Comparison of ENCODE assay signal across 1 cellular context in the genomic region with DNA sequence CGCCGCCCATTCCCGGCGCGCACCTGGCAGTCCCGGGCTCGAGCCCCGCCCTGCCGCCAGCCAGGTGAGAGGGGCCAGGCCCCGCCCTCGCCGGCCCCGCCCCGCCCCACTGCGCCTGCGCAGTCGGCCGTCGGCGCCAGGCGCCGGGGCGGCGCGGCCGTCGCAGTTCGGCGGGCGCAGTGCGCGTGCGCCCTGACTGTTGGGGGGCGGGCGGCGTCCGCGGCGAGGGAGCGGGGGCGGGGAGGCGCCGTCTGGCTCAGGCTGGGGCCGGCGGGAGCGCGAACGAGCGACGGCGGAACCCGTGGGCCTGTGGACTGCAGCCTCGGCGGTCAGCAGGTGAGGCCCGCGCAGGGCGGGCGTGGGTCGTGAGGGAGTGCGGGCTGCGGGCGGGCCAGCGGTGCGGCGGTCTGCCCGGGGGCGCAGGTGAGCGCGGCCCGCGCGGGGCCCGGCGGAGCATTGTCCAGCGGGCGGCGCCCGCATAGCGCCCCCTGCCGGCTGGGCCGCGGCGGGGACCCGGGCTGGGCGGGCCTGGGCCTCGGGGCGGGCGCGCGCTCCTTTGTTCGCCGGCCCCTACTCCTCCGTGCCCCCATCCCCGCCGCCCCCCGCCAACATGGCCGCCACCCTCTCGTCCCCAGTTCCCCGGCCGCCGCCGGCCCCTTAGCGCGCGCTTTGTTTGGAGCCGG.
TF ChIP-seq lines count a peak whose summit lies in the region.

Gene SPIN1 (plus strand): TSS at position 242 of the 683 bp plus-strand sequence. CDS start 38,096 bp downstream, outside the sequence.

TF ChIP-seq in HepG2, 621 proteins besides CTCF, POLR2A, EP300 and RAD21 (continued from another document and continues in another):
- TF ChIP-seq, protein P1, sequence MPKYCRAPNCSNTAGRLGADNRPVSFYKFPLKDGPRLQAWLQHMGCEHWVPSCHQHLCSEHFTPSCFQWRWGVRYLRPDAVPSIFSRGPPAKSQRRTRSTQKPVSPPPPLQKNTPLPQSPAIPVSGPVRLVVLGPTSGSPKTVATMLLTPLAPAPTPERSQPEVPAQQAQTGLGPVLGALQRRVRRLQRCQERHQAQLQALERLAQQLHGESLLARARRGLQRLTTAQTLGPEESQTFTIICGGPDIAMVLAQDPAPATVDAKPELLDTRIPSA (CRISPR knock-in tag; IDR thresholded peaks at IDR 0.05; ENCODE audit: borderline replicate concordance): no peak
- TF ChIP-seq SOX13 (IDR thresholded peaks at IDR 0.05) (no peak), SOX13 (CRISPR knock-in tag; conservative IDR thresholded peaks at IDR 0.05 in 1 of 2, IDR thresholded peaks at IDR 0.05 in 1 of 2) (no peak), MAZ (IDR thresholded peaks at IDR 0.05; ENCODE audit: borderline replicate concordance, low read depth, low read length) (no peak), MAZ (CRISPR knock-in tag; IDR thresholded peaks at IDR 0.05; ENCODE audit: low read depth) (peak; percentile 55; the same call in 1 of the 2 replicates), POLR2AphosphoS5 (IDR thresholded peaks at IDR 0.05; ENCODE audit: low read depth, low read length) (peak; percentile 38; the same call in 1 of the 2 replicates), ZNF44 (CRISPR knock-in tag; IDR thresholded peaks at IDR 0.05) (no peak), ATF7 (IDR thresholded peaks at IDR 0.05) (no peak), ATF7 (CRISPR knock-in tag; IDR thresholded peaks at IDR 0.05) (no peak), ZNF557 (CRISPR knock-in tag; IDR thresholded peaks at IDR 0.05) (no peak), HNF4G (IDR thresholded peaks at IDR 0.05; ENCODE audit: borderline replicate concordance, low read depth, low read length) (peak; percentile 16; the same call in 1 of the 2 replicates), HNF4G (CRISPR knock-in tag; IDR thresholded peaks at IDR 0.05; ENCODE audit: borderline replicate concordance, low read depth) (no peak), ZNF720 (CRISPR knock-in tag; IDR thresholded peaks at IDR 0.05) (no peak), TFAP4 (IDR thresholded peaks at IDR 0.05; ENCODE audit: borderline replicate concordance, low read depth) (0 out of 2 replicates have a peak, but pooled peaks have one; percentile 17), SKI (IDR thresholded peaks at IDR 0.05; ENCODE audit: partially characterized antibody) (peak; percentile 95), NCOA5 (CRISPR knock-in tag; IDR thresholded peaks at IDR 0.05) (no peak), PAX8 (CRISPR knock-in tag; IDR thresholded peaks at IDR 0.05; ENCODE audit: borderline replicate concordance) (no peak), SP1 (IDR thresholded peaks at IDR 0.05) (no peak), SP1 (CRISPR knock-in tag; IDR thresholded peaks at IDR 0.05) (0 out of 2 replicates have a peak, but pooled peaks have one; percentile 41), FOXP4 (CRISPR knock-in tag; IDR thresholded peaks at IDR 0.05) (no peak), ZNF441 (CRISPR knock-in tag; IDR thresholded peaks at IDR 0.05; ENCODE audit: borderline replicate concordance) (0 out of 2 replicates have a peak, but pooled peaks have one; percentile 42), PATZ1 (CRISPR knock-in tag; IDR thresholded peaks at IDR 0.05) (0 out of 2 replicates have a peak, but pooled peaks have one; percentile 8), RBFOX2 (IDR thresholded peaks at IDR 0.05; ENCODE audit: low read depth, low read length) (peak; percentile 73), ZFX (CRISPR knock-in tag; IDR thresholded peaks at IDR 0.05; ENCODE audit: low read depth) (peak; percentile 50), NFE2L2 (IDR thresholded peaks at IDR 0.05; ENCODE audit: low read length) (no peak), AGO2 (optimal IDR thresholded peaks at IDR 0.05; ENCODE audit: low read depth, low read length) (peak; percentile 3), RXRB (CRISPR knock-in tag; IDR thresholded peaks at IDR 0.05; ENCODE audit: borderline replicate concordance) (no peak), RFXAP (CRISPR knock-in tag; IDR thresholded peaks at IDR 0.05; ENCODE audit: borderline replicate concordance) (peak; percentile 22; the same call in 1 of the 2 replicates), SP4 (CRISPR knock-in tag; IDR thresholded peaks at IDR 0.05) (peak; percentile 31; the same call in 1 of the 2 replicates), ZKSCAN1 (IDR thresholded peaks at IDR 0.05; ENCODE audit: low read length) (no peak), DZIP1 (CRISPR knock-in tag; IDR thresholded peaks at IDR 0.05) (no peak), ZNF160 (CRISPR knock-in tag; IDR thresholded peaks at IDR 0.05) (peak; percentile 60; the same call in 1 of the 2 replicates), ZBTB20 (CRISPR knock-in tag; IDR thresholded peaks at IDR 0.05; ENCODE audit: borderline replicate concordance, low read depth) (no peak), ZKSCAN5 (CRISPR knock-in tag; IDR thresholded peaks at IDR 0.05) (no peak), FOXK1 (CRISPR knock-in tag; IDR thresholded peaks at IDR 0.05; ENCODE audit: borderline replicate concordance, low read depth) (no peak)
- TF ChIP-seq, protein P2, sequence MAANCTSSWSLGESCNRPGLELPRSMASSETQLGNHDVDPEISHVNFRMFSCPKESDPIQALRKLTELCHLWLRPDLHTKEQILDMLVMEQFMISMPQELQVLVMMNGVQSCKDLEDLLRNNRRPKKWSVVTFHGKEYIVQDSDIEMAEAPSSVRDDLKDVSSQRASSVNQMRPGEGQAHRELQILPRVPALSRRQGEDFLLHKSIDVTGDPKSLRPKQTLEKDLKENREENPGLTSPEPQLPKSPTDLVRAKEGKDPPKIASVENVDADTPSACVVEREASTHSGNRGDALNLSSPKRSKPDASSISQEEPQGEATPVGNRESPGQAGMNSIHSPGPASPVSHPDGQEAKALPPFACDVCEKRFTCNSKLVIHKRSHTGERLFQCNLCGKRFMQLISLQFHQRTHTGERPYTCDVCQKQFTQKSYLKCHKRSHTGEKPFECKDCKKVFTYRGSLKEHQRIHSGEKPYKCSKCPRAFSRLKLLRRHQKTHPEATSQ (CRISPR knock-in tag; IDR thresholded peaks at IDR 0.05; ENCODE audit: borderline replicate concordance): no peak
- TF ChIP-seq, protein P3, sequence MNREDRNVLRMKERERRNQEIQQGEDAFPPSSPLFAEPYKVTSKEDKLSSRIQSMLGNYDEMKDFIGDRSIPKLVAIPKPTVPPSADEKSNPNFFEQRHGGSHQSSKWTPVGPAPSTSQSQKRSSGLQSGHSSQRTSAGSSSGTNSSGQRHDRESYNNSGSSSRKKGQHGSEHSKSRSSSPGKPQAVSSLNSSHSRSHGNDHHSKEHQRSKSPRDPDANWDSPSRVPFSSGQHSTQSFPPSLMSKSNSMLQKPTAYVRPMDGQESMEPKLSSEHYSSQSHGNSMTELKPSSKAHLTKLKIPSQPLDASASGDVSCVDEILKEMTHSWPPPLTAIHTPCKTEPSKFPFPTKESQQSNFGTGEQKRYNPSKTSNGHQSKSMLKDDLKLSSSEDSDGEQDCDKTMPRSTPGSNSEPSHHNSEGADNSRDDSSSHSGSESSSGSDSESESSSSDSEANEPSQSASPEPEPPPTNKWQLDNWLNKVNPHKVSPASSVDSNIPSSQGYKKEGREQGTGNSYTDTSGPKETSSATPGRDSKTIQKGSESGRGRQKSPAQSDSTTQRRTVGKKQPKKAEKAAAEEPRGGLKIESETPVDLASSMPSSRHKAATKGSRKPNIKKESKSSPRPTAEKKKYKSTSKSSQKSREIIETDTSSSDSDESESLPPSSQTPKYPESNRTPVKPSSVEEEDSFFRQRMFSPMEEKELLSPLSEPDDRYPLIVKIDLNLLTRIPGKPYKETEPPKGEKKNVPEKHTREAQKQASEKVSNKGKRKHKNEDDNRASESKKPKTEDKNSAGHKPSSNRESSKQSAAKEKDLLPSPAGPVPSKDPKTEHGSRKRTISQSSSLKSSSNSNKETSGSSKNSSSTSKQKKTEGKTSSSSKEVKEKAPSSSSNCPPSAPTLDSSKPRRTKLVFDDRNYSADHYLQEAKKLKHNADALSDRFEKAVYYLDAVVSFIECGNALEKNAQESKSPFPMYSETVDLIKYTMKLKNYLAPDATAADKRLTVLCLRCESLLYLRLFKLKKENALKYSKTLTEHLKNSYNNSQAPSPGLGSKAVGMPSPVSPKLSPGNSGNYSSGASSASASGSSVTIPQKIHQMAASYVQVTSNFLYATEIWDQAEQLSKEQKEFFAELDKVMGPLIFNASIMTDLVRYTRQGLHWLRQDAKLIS (CRISPR knock-in tag; IDR thresholded peaks at IDR 0.05): no peak
- TF ChIP-seq, protein P4, sequence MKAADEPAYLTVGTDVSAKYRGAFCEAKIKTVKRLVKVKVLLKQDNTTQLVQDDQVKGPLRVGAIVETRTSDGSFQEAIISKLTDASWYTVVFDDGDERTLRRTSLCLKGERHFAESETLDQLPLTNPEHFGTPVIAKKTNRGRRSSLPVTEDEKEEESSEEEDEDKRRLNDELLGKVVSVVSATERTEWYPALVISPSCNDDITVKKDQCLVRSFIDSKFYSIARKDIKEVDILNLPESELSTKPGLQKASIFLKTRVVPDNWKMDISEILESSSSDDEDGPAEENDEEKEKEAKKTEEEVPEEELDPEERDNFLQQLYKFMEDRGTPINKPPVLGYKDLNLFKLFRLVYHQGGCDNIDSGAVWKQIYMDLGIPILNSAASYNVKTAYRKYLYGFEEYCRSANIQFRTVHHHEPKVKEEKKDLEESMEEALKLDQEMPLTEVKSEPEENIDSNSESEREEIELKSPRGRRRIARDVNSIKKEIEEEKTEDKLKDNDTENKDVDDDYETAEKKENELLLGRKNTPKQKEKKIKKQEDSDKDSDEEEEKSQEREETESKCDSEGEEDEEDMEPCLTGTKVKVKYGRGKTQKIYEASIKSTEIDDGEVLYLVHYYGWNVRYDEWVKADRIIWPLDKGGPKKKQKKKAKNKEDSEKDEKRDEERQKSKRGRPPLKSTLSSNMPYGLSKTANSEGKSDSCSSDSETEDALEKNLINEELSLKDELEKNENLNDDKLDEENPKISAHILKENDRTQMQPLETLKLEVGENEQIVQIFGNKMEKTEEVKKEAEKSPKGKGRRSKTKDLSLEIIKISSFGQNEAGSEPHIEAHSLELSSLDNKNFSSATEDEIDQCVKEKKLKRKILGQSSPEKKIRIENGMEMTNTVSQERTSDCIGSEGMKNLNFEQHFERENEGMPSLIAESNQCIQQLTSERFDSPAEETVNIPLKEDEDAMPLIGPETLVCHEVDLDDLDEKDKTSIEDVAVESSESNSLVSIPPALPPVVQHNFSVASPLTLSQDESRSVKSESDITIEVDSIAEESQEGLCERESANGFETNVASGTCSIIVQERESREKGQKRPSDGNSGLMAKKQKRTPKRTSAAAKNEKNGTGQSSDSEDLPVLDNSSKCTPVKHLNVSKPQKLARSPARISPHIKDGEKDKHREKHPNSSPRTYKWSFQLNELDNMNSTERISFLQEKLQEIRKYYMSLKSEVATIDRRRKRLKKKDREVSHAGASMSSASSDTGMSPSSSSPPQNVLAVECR (CRISPR knock-in tag; IDR thresholded peaks at IDR 0.05; ENCODE audit: borderline replicate concordance): peak; percentile 4; the same call in 1 of the 2 replicates
